23 cellular contexts compared by ENCODE assay signal in genomic region chr7:116906391-116906790, GRCh38.
"Had no signal": no experiment of that assay in that cellular context is flagged by ENCODE, and none has a peak within 500 bp of the region (broad histone marks: within the 10 kb centered on the region; RNA-seq: fewer than 3 reads in every experiment).

No MANE protein-coding gene starts in this region.

- H3K4me3 Mint-ChIP-seq: activated CD8-positive, alpha-beta T cell treated with anti-CD3 and anti-CD28 coated beads, Interleukin-2, amount 10 ng/mL, durations not matched to agents 7 days and 5 days; activated naive CD4-positive, alpha-beta T cell treated with anti-CD3 and anti-CD28 coated beads, Interleukin-2, amount 50 U/mL, for 24 hours; activated naive CD8-positive, alpha-beta T cell treated with anti-CD3 and anti-CD28 coated beads, Interleukin-2, amount 50 U/mL, for 24 hours; central memory CD8-positive, alpha-beta T cell; T-helper 17 cell; WTC11 had no signal

- H3K27me3 Mint-ChIP-seq: activated naive CD4-positive, alpha-beta T cell treated with anti-CD3 and anti-CD28 coated beads, Interleukin-2, amount 50 U/mL, for 24 hours; activated naive CD8-positive, alpha-beta T cell treated with anti-CD3 and anti-CD28 coated beads, Interleukin-2, amount 50 U/mL, for 24 hours; central memory CD8-positive, alpha-beta T cell; T-helper 17 cell had no signal

- H3K9me3 Mint-ChIP-seq: activated naive CD4-positive, alpha-beta T cell treated with anti-CD3 and anti-CD28 coated beads, Interleukin-2, amount 50 U/mL, for 24 hours; activated naive CD8-positive, alpha-beta T cell treated with anti-CD3 and anti-CD28 coated beads, Interleukin-2, amount 50 U/mL, for 24 hours; central memory CD8-positive, alpha-beta T cell; WTC11 had no signal

- H3K4me1 Mint-ChIP-seq: activated naive CD4-positive, alpha-beta T cell treated with anti-CD3 and anti-CD28 coated beads, Interleukin-2, amount 50 U/mL, for 24 hours; activated naive CD8-positive, alpha-beta T cell treated with anti-CD3 and anti-CD28 coated beads, Interleukin-2, amount 50 U/mL, for 24 hours; central memory CD8-positive, alpha-beta T cell had no signal

- H3K27ac Mint-ChIP-seq: activated CD8-positive, alpha-beta T cell treated with anti-CD3 and anti-CD28 coated beads, Interleukin-2, amount 10 ng/mL, durations not matched to agents 7 days and 5 days; activated naive CD4-positive, alpha-beta T cell treated with anti-CD3 and anti-CD28 coated beads, Interleukin-2, amount 50 U/mL, for 24 hours; activated naive CD8-positive, alpha-beta T cell treated with anti-CD3 and anti-CD28 coated beads, Interleukin-2, amount 50 U/mL, for 24 hours; T-helper 17 cell; WTC11 had no signal

- DNase-seq: activated CD4-positive, alpha-beta T cell treated with anti-CD3 and anti-CD28 coated beads for 48 hours; activated CD4-positive, alpha-beta T cell treated with anti-CD3 and anti-CD28 coated beads, Interleukin-2, amount 50 U/mL, for 4 hours; activated CD4-positive, CD25-positive, alpha-beta regulatory T cell treated with anti-CD3 and anti-CD28 coated beads, Interleukin-2, amount 50 U/mL, for 72 hours; activated CD8-positive, alpha-beta memory T cell treated with anti-CD3 and anti-CD28 coated beads, Interleukin-2, amount 50 U/mL, for 48 hours; activated CD8-positive, alpha-beta T cell treated with anti-CD3 and anti-CD28 coated beads, Interleukin-2, amount 10 ng/mL, durations not matched to agents 7 days and 5 days; activated naive CD4-positive, alpha-beta T cell; activated naive CD8-positive, alpha-beta T cell treated with anti-CD3 and anti-CD28 coated beads, Interleukin-2, amount 50 U/mL, for 24 hours; activated T-cell treated with anti-CD3 and anti-CD28 coated beads, Interleukin-2, amount 50 U/mL, for 1 hour; amniotic stem cell; body of pancreas; Kasumi-1; KBM-7; NCI-H1048; NCI-H146; NCI-H2029 treated with DMSO at 0.1 percent for 48 hours; NCI-H446; PC-9; SHP77 treated with DMSO at 0.1 percent for 48 hours; T-helper 17 cell; T-helper 9 cell had no signal
